In genomic region chr5:123813937-123814624, GRCh38 we compare ENCODE assay signal across 7 cellular contexts.
DNase-seq lines count a peak whose midpoint lies in the region; ATAC-seq and TF ChIP-seq lines count a peak whose summit lies in the region.

No MANE protein-coding gene starts in this region.

- no peak overlapping the region for H3K4ac ChIP-seq in trophoblast cell (ENCODE audit: low read depth, low read length)

- H3K27ac Mint-ChIP-seq in naive thymus-derived CD8-positive, alpha-beta T cell = no peak overlapping the region

- H3K4me2 ChIP-seq in trophoblast cell (ENCODE audit: low read length) = peak overlapping the region; percentile 13

- peak overlapping the region; percentile 69 for H3K27ac ChIP-seq in trophoblast cell (ENCODE audit: low read depth, low read length)

- no peak overlapping the region for H3K18ac ChIP-seq in trophoblast cell (ENCODE audit: low read length)

- no peak overlapping the region for H2AFZ ChIP-seq in trophoblast cell (ENCODE audit: insufficient read depth, low read length, poor library complexity)

- no peaks in the 10 kb centered on the region for H3K27me3 Mint-ChIP-seq in naive thymus-derived CD8-positive, alpha-beta T cell

- no peak for TF ChIP-seq CTCF in omental fat pad (IDR thresholded peaks at IDR 0.05)

- no peaks in the 10 kb centered on the region for H3K36me3 Mint-ChIP-seq in naive thymus-derived CD8-positive, alpha-beta T cell

- H2BK120ac ChIP-seq in trophoblast cell (ENCODE audit: insufficient read depth, low read length, poor library complexity) = no peak overlapping the region

- no peaks in the 10 kb centered on the region for H3K79me2 ChIP-seq in trophoblast cell (ENCODE audit: control insufficient read depth, insufficient read depth, low read length, poor library complexity)

- no peak overlapping the region for H3K9ac ChIP-seq in endocrine pancreas (ENCODE audit: control insufficient read depth, insufficient read depth, low read length)
- no peak overlapping the region for H3K9ac ChIP-seq in trophoblast cell (ENCODE audit: low read length)

- H4K8ac ChIP-seq in trophoblast cell (ENCODE audit: low read depth, low read length) = no peak overlapping the region

- no peak overlapping the region for H2AK5ac ChIP-seq in trophoblast cell (ENCODE audit: low read length)

- H3K4me3 Mint-ChIP-seq in naive thymus-derived CD8-positive, alpha-beta T cell = no peak overlapping the region

- no peak overlapping the region for H2BK12ac ChIP-seq in trophoblast cell (ENCODE audit: low read length)

- peaks cover 4% of the 10 kb centered on the region for H3K79me1 ChIP-seq in trophoblast cell (ENCODE audit: low read length)

- WGBS in trophoblast cell (ENCODE audit: extremely low coverage, insufficient coverage, insufficient read length) = no CpG with 5 or more reads among the region's 10 CpGs

- DNase-seq in H4 (ENCODE audit: low spot score) = peak; percentile 74
- DNase-seq in NCI-H460 (ENCODE audit: extremely low read depth, low read depth) = peak; percentile 91
- DNase-seq in trophoblast cell = peak; percentile 15 to 46
- no peak for DNase-seq in omental fat pad (ENCODE audit: low spot score)
- no peak for DNase-seq in GM19238 (ENCODE audit: insufficient read length, low spot score)
- no peak for DNase-seq in naive thymus-derived CD8-positive, alpha-beta T cell

- peaks cover 0 to 6% (median 0%) of the 10 kb centered on the region in 9 donors for H3K9me3 Mint-ChIP-seq in naive thymus-derived CD8-positive, alpha-beta T cell

- H3K9me3 ChIP-seq in endocrine pancreas (ENCODE audit: control insufficient read depth, low read length) (no peaks in the 10 kb centered on the region), trophoblast cell (ENCODE audit: insufficient read depth, low read depth, low read length) (no peaks in the 10 kb centered on the region)

- H2BK5ac ChIP-seq in trophoblast cell (ENCODE audit: low read depth, low read length, poor library complexity) = no peak overlapping the region

- ATAC-seq in omental fat pad (ENCODE audit: low FRiP score) = no peak
- no peak for ATAC-seq in naive thymus-derived CD8-positive, alpha-beta T cell

- peak overlapping the region; percentile 58 for H3K4me3 ChIP-seq in endocrine pancreas (ENCODE audit: control insufficient read depth, insufficient read depth, low read length)
- no peak overlapping the region for H3K4me3 ChIP-seq in trophoblast cell (ENCODE audit: low read depth, low read length)

- peaks cover 0 to 3% (median 0%) of the 10 kb centered on the region in 4 donors for H3K4me1 Mint-ChIP-seq in naive thymus-derived CD8-positive, alpha-beta T cell

- no peak overlapping the region for H3K23ac ChIP-seq in trophoblast cell (ENCODE audit: low read length)

- H3K36me3 ChIP-seq in endocrine pancreas (ENCODE audit: control insufficient read depth, insufficient read depth, low read length) (no peaks in the 10 kb centered on the region), trophoblast cell (ENCODE audit: control insufficient read depth in 1 of 2, insufficient read depth in 2 of 2, low read length in 2 of 2) (no peaks in the 10 kb centered on the region)

- peaks cover 8% of the 10 kb centered on the region for H3K4me1 ChIP-seq in endocrine pancreas (ENCODE audit: control insufficient read depth, insufficient read depth, low read length)
- H3K4me1 ChIP-seq in trophoblast cell (ENCODE audit: control insufficient read depth in 1 of 2, insufficient read depth in 2 of 2, low read length in 2 of 2) = peaks cover 7 to 13% of the 10 kb centered on the region in 2 experiments

- POLR2A ChIA-PET in naive thymus-derived CD8-positive, alpha-beta T cell (lab: Charles Lee) = no interaction called here

- no peak overlapping the region for H3K14ac ChIP-seq in trophoblast cell (ENCODE audit: low read length)

- no peak overlapping the region for H4K91ac ChIP-seq in trophoblast cell (ENCODE audit: low read depth, low read length)

- H3K27me3 ChIP-seq in endocrine pancreas (ENCODE audit: control insufficient read depth, insufficient read depth, low read length) (no peaks in the 10 kb centered on the region), trophoblast cell (ENCODE audit: insufficient read depth, low read length) (no peaks in the 10 kb centered on the region)

- H4K12ac ChIP-seq in trophoblast cell (ENCODE audit: low read depth, low read length) = no peak overlapping the region

Comparison
In these comparisons a context has a peak if more than half of its experiments do, and no peak if none do; other contexts are left out.
1. DNase-seq: peak in H4 (single experiment), NCI-H460 (single experiment) and trophoblast cell (2 of 2); none in omental fat pad (single experiment), GM19238 (single experiment) and naive thymus-derived CD8-positive, alpha-beta T cell (0 of 10).